8 cellular contexts compared by ENCODE assay signal in the genomic region with DNA sequence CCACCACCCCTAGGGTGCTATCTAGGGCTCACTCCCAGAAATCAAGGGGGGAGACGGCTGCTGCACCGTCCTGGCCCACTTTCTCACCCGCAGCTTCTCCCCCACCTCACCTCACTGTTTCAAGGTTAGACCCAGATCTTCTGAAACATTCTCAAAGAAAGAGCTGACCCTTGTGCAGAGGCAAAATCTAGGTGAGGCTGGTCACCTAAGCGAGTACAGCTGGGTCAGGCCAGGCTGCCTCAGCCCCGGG. TPM values are rescaled to one million over a fixed set of nuclear protein-coding genes. Genes with fewer than 3 reads are reported as not detected.
A peak's percentile ranks its signal among the peaks of the same experiment; 100 is the strongest.
DNase-seq lines count a peak whose midpoint lies in the region; ATAC-seq and TF ChIP-seq lines count a peak whose summit lies in the region.

No MANE protein-coding gene starts in this region.

- no peak for TF ChIP-seq POLR2A in upper lobe of left lung (IDR thresholded peaks at IDR 0.05)

- ATAC-seq in lung (ENCODE audit: insufficient read depth, low FRiP score) (no peak), upper lobe of left lung (ENCODE audit: low FRiP score in 2 of 2) (no peak)

- TF ChIP-seq CTCF in ascending aorta (IDR thresholded peaks at IDR 0.05) (no peak), lung (IDR thresholded peaks at IDR 0.05; ENCODE audit: control extremely low read depth, extremely low read depth) (no peak), upper lobe of left lung (IDR thresholded peaks at IDR 0.05) (no peak), GM10248 (IDR thresholded peaks at IDR 0.05; ENCODE audit: control extremely low read depth, extremely low read depth, low read depth, missing control alignments) (no peak)

- H3K9me3 Mint-ChIP-seq in activated naive CD4-positive, alpha-beta T cell treated with anti-CD3 and anti-CD28 coated beads, Interleukin-2, amount 50 U/mL, for 24 hours: no peaks in the 10 kb centered on the region

- peaks cover 13% of the 10 kb centered on the region for H3K4me1 Mint-ChIP-seq in activated naive CD4-positive, alpha-beta T cell treated with anti-CD3 and anti-CD28 coated beads, Interleukin-2, amount 50 U/mL, for 24 hours

- H3K36me3 Mint-ChIP-seq in activated naive CD4-positive, alpha-beta T cell treated with anti-CD3 and anti-CD28 coated beads, Interleukin-2, amount 50 U/mL, for 24 hours: peaks cover 7% of the 10 kb centered on the region

- H3K27ac ChIP-seq in ascending aorta: peak overlapping the region; percentile 88 to 92
- peak overlapping the region; percentile 78 to 97 for H3K27ac ChIP-seq in lung (ENCODE audit: low read depth in 1 of 2, low read length in 1 of 2)
- peak overlapping the region; percentile 8 to 82 (median 70) for H3K27ac ChIP-seq in upper lobe of left lung

- TF ChIP-seq EP300 in upper lobe of left lung (IDR thresholded peaks at IDR 0.05): no peak

- no peaks in the 10 kb centered on the region for H3K27me3 ChIP-seq in ascending aorta
- no peaks in the 10 kb centered on the region for H3K27me3 ChIP-seq in lung (ENCODE audit: control insufficient read depth, insufficient read depth)
- no peaks in the 10 kb centered on the region for H3K27me3 ChIP-seq in upper lobe of left lung

- peak overlapping the region; percentile 93 for H3K27ac Mint-ChIP-seq in activated naive CD4-positive, alpha-beta T cell treated with anti-CD3 and anti-CD28 coated beads, Interleukin-2, amount 50 U/mL, for 24 hours

- H3K9me3 ChIP-seq in ascending aorta (no peaks in the 10 kb centered on the region), lung (ENCODE audit: control insufficient read depth in 2 of 2, insufficient read depth in 1 of 2, low read length in 1 of 2) (no peaks in the 10 kb centered on the region), upper lobe of left lung (no peaks in the 10 kb centered on the region)

- H3K36me3 ChIP-seq in ascending aorta (peaks cover 29 to 34% of the 10 kb centered on the region in 2 donors), lung (ENCODE audit: control insufficient read depth in 2 of 2, insufficient read depth in 2 of 2, low read length in 2 of 2) (peaks cover 4 to 31% of the 10 kb centered on the region in 2 donors), upper lobe of left lung (peaks cover 12 to 42% (median 27%) of the 10 kb centered on the region in 4 donors)

- POLR2A ChIA-PET in GM10248 (lab: Yijun Ruan, JAX): interaction anchor here (1.2 kb wide), 1 partner anchor 35 kb away, joined by 3 read pairs; no protein-coding TSS in a partner anchor

- DNase-seq in activated naive CD4-positive, alpha-beta T cell treated with anti-CD3 and anti-CD28 coated beads, Interleukin-2, amount 50 U/mL, for 16 hours: no peak
- DNase-seq in ascending aorta (ENCODE audit: low spot score in 2 of 2) (no peak), lung (ENCODE audit: low spot score) (no peak), upper lobe of left lung (no peak), mesenteric fat pad (ENCODE audit: low spot score) (no peak), GM10248 (ENCODE audit: extremely low spot score) (no peak)
- DNase-seq in stimulated activated CD8-positive, alpha-beta memory T cell treated with anti-CD3 and anti-CD28 coated beads, Interleukin-4, amount 100 ng/mL, for 48 hours: no peak

- 47% methylated on average over 5 of the region's 5 CpGs for WGBS in lung, 2 donors
- WGBS in upper lobe of left lung, 2 donors: 51 to 83% methylated on average over 3 to 5 of the region's 5 CpGs

- CTCF ChIA-PET in GM10248 (lab: Yijun Ruan, JAX): interaction anchor here (1.2 to 5.6 kb wide), 2 partner anchors 11 to 14 kb away, joined by 3 to 56 read pairs; no protein-coding TSS in a partner anchor

- peak overlapping the region; percentile 90 for H3K4me3 Mint-ChIP-seq in activated naive CD4-positive, alpha-beta T cell treated with anti-CD3 and anti-CD28 coated beads, Interleukin-2, amount 50 U/mL, for 24 hours

- intact Hi-C loops in ascending aorta (cut with DNase I): loop anchor here (1.0 to 2.0 kb wide), 2 partner anchors 27 to 30 kb away; a partner anchor contains a TSS

- H3K4me1 ChIP-seq in ascending aorta (peaks cover 11 to 15% of the 10 kb centered on the region in 2 donors), lung (ENCODE audit: control insufficient read depth in 2 of 2, insufficient read depth in 2 of 2, low read length in 2 of 2) (peaks cover 0 to 6% of the 10 kb centered on the region in 2 donors), upper lobe of left lung (peaks cover 13 to 25% (median 21%) of the 10 kb centered on the region in 4 donors)

- no peaks in the 10 kb centered on the region for H3K27me3 Mint-ChIP-seq in activated naive CD4-positive, alpha-beta T cell treated with anti-CD3 and anti-CD28 coated beads, Interleukin-2, amount 50 U/mL, for 24 hours

- H3K4me3 ChIP-seq in ascending aorta (peak overlapping the region; percentile 60 to 73), lung (peak overlapping the region; percentile 57), upper lobe of left lung (peak overlapping the region in 3 of 4 donors; percentile 59 to 63 (median 59))

RNA-seq across cellular contexts. Expression of a gene that starts 27.0 kb away (rescaled TPM):
- total RNA-seq in ascending aorta (86.6 TPM), lung (10 to 100 TPM; 34.8 to 80.1 TPM), upper lobe of left lung (100 to 1,000 TPM in 1 of 6 donors, 10 to 100 TPM in 5; 32.8 to 106 (median 93.0) TPM), mesenteric fat pad (72.1 TPM)
- 10 to 100 TPM; 75.5 to 92.7 TPM for polyA plus RNA-seq in lung

RNA-seq across cellular contexts. Expression of a gene that starts 27.1 kb away (rescaled TPM):
- total RNA-seq in ascending aorta (143 TPM), lung (10 to 100 TPM; 32.5 to 66.4 TPM), upper lobe of left lung (10 to 100 TPM; 55.6 to 74.5 (median 65.1) TPM), mesenteric fat pad (58.2 TPM)
- polyA plus RNA-seq in lung: 10 to 100 TPM; 54.7 to 58.5 TPM

RNA-seq across cellular contexts. Expression of a gene that starts 35.8 kb away (rescaled TPM):
- total RNA-seq in ascending aorta (144 TPM), lung (10 to 100 TPM; 21.8 to 31.2 TPM), upper lobe of left lung (10 to 100 TPM in 5 of 6 donors, 1 to 10 TPM in 1; 7.6 to 83.8 (median 28.0) TPM), mesenteric fat pad (14.5 TPM)
- polyA plus RNA-seq in lung: 10 to 100 TPM in 1 of 2 donors, 1 to 10 TPM in 1; 7.9 to 11.9 TPM

RNA-seq across cellular contexts. Expression of a gene that starts 41.8 kb away (rescaled TPM):
- total RNA-seq in ascending aorta: 107 TPM
- total RNA-seq in lung: 10 to 100 TPM in 1 of 2 donors, 1 to 10 TPM in 1; 6.4 to 12.8 TPM
- 10 to 100 TPM; 12.2 to 30.6 TPM for polyA plus RNA-seq in lung
- total RNA-seq in upper lobe of left lung: 10 to 100 TPM in 3 of 6 donors, 1 to 10 TPM in 3; 3.1 to 16.3 (median 9.9) TPM
- 13.0 TPM for total RNA-seq in mesenteric fat pad

RNA-seq across cellular contexts. Expression of a gene that starts 45.3 kb away (rescaled TPM):
- total RNA-seq in ascending aorta: 0.64 TPM
- 10 to 100 TPM; 15.9 to 46.6 TPM for total RNA-seq in lung
- 1 to 10 TPM; 4.5 to 7.9 TPM for polyA plus RNA-seq in lung
- 10 to 100 TPM in 3 of 6 donors, 1 to 10 TPM in 3; 3.2 to 57.6 (median 11.5) TPM for total RNA-seq in upper lobe of left lung
- total RNA-seq in mesenteric fat pad: 1.3 TPM
